ENCODE assay signal across 10 cellular contexts in the genomic region with DNA sequence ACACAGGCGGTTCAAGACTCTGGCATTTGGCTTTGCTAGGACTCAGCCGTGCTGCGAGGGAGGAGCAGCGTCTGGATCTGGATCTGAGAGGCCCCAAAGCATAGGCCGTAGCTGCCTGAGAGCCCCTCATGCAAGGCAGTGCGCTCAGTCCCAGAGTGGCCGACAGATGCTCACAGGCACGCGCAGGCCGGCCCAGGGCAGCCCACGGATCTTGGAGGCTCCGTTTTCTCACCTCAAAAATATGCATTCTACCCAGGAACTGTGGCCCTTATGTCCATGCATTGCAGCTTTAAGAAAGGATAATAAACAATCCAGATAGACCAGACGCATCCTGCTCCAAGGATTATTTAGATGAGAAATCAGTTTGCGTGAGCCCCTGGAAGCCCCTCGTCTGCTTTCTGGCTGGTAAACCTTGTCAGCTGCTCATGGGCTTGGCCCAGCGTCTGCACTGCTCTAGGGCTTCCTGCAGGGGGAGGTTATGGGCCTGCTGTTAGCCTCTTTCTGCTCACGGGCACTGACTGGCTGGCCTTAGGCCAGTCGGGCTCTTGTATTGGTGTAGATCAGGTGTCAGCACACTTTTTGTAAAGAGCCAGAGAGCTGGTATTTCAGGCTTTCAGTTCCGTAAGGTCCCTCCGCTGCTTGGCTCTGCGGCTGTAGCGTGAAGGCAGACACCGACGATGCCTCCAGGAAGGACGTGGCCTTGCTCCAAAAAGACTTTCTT. TPM values are rescaled to one million over a fixed set of nuclear protein-coding genes. Genes with fewer than 3 reads are reported as not detected.
DNase-seq lines count a peak whose midpoint lies in the region; ATAC-seq and TF ChIP-seq lines count a peak whose summit lies in the region.
"Had no signal": no experiment of that assay in that cellular context is flagged by ENCODE, and none has a peak within 500 bp of the region (broad histone marks: within the 10 kb centered on the region; RNA-seq: fewer than 3 reads in every experiment).

No MANE protein-coding gene starts in this region.

- no peaks in the 10 kb centered on the region for H3K9me3 ChIP-seq in esophagus muscularis mucosa

- H3K27me3 ChIP-seq in esophagus muscularis mucosa = no peaks in the 10 kb centered on the region

- no peak overlapping the region for H3K4me3 ChIP-seq in esophagus muscularis mucosa
- H3K4me3 ChIP-seq in skeletal muscle cell (ENCODE audit: low read depth, low read length) = no peak overlapping the region

- TF ChIP-seq POLR2A in esophagus muscularis mucosa (IDR thresholded peaks at IDR 0.05; ENCODE audit: low read depth) = no peak

- 70% methylated on average over 23 of the region's 25 CpGs for WGBS in esophagus muscularis mucosa

- TF ChIP-seq CTCF in esophagus muscularis mucosa (IDR thresholded peaks at IDR 0.05) = no peak

- no peaks in the 10 kb centered on the region for H3K4me1 ChIP-seq in esophagus muscularis mucosa

- DNase-seq in NCI-H1694 treated with DMSO at 0.1 percent for 48 hours (lab: John Stamatoyannopoulos, UW) (peak; percentile 8), NCI-H1694 (lab: John Stamatoyannopoulos, UW) (no peak), NCI-H345 treated with DMSO at 0.1 percent for 48 hours (lab: John Stamatoyannopoulos, UW; ENCODE audit: unreplicated experiment) (peak; percentile 7), esophagus muscularis mucosa (ENCODE audit: extremely low spot score) (peak; percentile 84), skeletal muscle cell (ENCODE audit: low read depth) (peak; percentile 32), activated gamma-delta T cell (lab: John Stamatoyannopoulos, UW) (no peak)
- DNase-seq: activated B cell treated with CpG ODN at 0.5 μM for 24 hours, AML-193 had no signal

- no peak for TF ChIP-seq EP300 in esophagus muscularis mucosa (IDR thresholded peaks at IDR 0.05)

- no peak overlapping the region for H3K27ac ChIP-seq in esophagus muscularis mucosa (replicated peaks in 1 of 4)

- no peak for ATAC-seq in HG03469 (IDR thresholded peaks at IDR 0.05; ENCODE audit: unreplicated experiment)
- ATAC-seq in GM21737 (IDR thresholded peaks at IDR 0.05; ENCODE audit: unreplicated experiment) = no peak

- intact Hi-C loops in esophagus muscularis mucosa (cut with DNase I) = no loop called here

- peaks cover 0 to 3% (median 0%) of the 10 kb centered on the region in 4 donors for H3K36me3 ChIP-seq in esophagus muscularis mucosa

RNA-seq across cellular contexts. Expression of a gene that starts 24.2 kb away (rescaled TPM):
- total RNA-seq in esophagus muscularis mucosa = under 1 TPM in 2 of 4 donors, not detected in 2; 0.83 to 0.99 TPM

Comparison
In these comparisons a context has a peak if more than half of its experiments do, and no peak if none do; other contexts are left out.
1. DNase-seq: peak in NCI-H1694 treated with DMSO at 0.1 percent for 48 hours (single experiment), NCI-H345 treated with DMSO at 0.1 percent for 48 hours (single experiment), esophagus muscularis mucosa (single experiment) and skeletal muscle cell (single experiment); none in NCI-H1694 (single experiment) and activated gamma-delta T cell (single experiment).